10 cellular contexts compared by ENCODE assay signal in genomic region chr11:119416606-119417580, GRCh38. TPM values are rescaled to one million over a fixed set of nuclear protein-coding genes. Genes with fewer than 3 reads are reported as not detected.
DNase-seq lines count a peak whose midpoint lies in the region; ATAC-seq and TF ChIP-seq lines count a peak whose summit lies in the region.
"Had no signal": no experiment of that assay in that cellular context is flagged by ENCODE, and none has a peak within 500 bp of the region (broad histone marks: within the 10 kb centered on the region; RNA-seq: fewer than 3 reads in every experiment).

No MANE protein-coding gene starts in this region.

- peaks cover under 1% of the 10 kb centered on the region for H3K4me1 Mint-ChIP-seq in activated CD8-positive, alpha-beta T cell treated with anti-CD3 and anti-CD28 coated beads, Interleukin-2, amount 10 ng/mL, durations not matched to agents 7 days and 5 days (ENCODE audit: low read depth)
- no peaks in the 10 kb centered on the region for H3K4me1 Mint-ChIP-seq in activated naive CD8-positive, alpha-beta T cell treated with anti-CD3 and anti-CD28 coated beads for 36 hours

- no peaks in the 10 kb centered on the region for H3K9me3 Mint-ChIP-seq in activated CD8-positive, alpha-beta T cell treated with anti-CD3 and anti-CD28 coated beads, Interleukin-2, amount 10 ng/mL, durations not matched to agents 7 days and 5 days (ENCODE audit: insufficient read depth)
- H3K9me3 Mint-ChIP-seq in activated naive CD8-positive, alpha-beta T cell treated with anti-CD3 and anti-CD28 coated beads for 36 hours, result peaks cover 2% of the 10 kb centered on the region
- H3K9me3 Mint-ChIP-seq: activated CD4-positive, alpha-beta T cell treated with anti-CD3 and anti-CD28 coated beads, Interleukin-2, amount 10 ng/mL, durations not matched to agents 7 days and 5 days had no signal

- no peak for ATAC-seq in activated CD8-positive, alpha-beta T cell treated with anti-CD3 and anti-CD28 coated beads, Interleukin-2, amount 10 ng/mL, durations not matched to agents 7 days and 5 days
- ATAC-seq: sciatic nerve had no signal

- POLR2A ChIA-PET in AG04450 (lab: Yijun Ruan, JAX), result interaction anchor here (0.7 to 2.4 kb wide), 5 partner anchors 16 to 100 kb away, joined by 3 to 9 read pairs (median 5); no protein-coding TSS in a partner anchor
- POLR2A ChIA-PET in activated CD8-positive, alpha-beta T cell treated with anti-CD3 and anti-CD28 coated beads, Interleukin-2, amount 10 ng/mL, durations not matched to agents 7 days and 5 days (lab: Charles Lee), result no interaction called here

- H3K9me3 ChIP-seq in AG04450 (ENCODE audit: control insufficient read depth, insufficient read depth, low read length), result peaks cover 3% of the 10 kb centered on the region; the same call in 1 of the 2 replicates

- CTCF ChIA-PET in AG04450 (lab: Charles Lee), result interaction anchor here (1.2 to 3.4 kb wide), 3 partner anchors 36 to 61 kb away, joined by 6 to 16 read pairs (median 10); no protein-coding TSS in a partner anchor
- CTCF ChIA-PET in activated CD8-positive, alpha-beta T cell treated with anti-CD3 and anti-CD28 coated beads, Interleukin-2, amount 10 ng/mL, durations not matched to agents 7 days and 5 days (lab: Charles Lee), result interaction anchor here (0.6 kb wide), 1 partner anchor 586 kb away, joined by 3 read pairs; no protein-coding TSS in a partner anchor

- no peak overlapping the region for H3K4me3 ChIP-seq in AG04450 (ENCODE audit: low read depth, low read length)

- DNase-seq in AG04450 (ENCODE audit: low read depth, low spot score) (no peak), M059J (ENCODE audit: low read depth) (peak; percentile 90), dedifferentiated amniotic fluid mesenchymal stem cell (ENCODE audit: extremely low spot score) (peak; percentile 40), myocyte (ENCODE audit: low read depth) (peak; percentile 84), NCI-H1092 (lab: John Stamatoyannopoulos, UW) (no peak)
- no peak for DNase-seq in activated CD8-positive, alpha-beta T cell treated with anti-CD3 and anti-CD28 coated beads, Interleukin-2, amount 10 ng/mL, durations not matched to agents 7 days and 5 days
- no peak for DNase-seq in activated naive CD8-positive, alpha-beta T cell treated with anti-CD3 and anti-CD28 coated beads for 36 hours
- DNase-seq in stimulated activated CD4-positive, alpha-beta T cell treated with anti-CD3 and anti-CD28 coated beads, Interleukin-4, amount 100 ng/mL, for 4 hours, result no peak
- DNase-seq: activated CD4-positive, alpha-beta T cell treated with anti-CD3 and anti-CD28 coated beads, Interleukin-2, amount 10 ng/mL, durations not matched to agents 7 days and 5 days had no signal

- peaks cover 9% of the 10 kb centered on the region for H3K27me3 Mint-ChIP-seq in activated CD8-positive, alpha-beta T cell treated with anti-CD3 and anti-CD28 coated beads, Interleukin-2, amount 10 ng/mL, durations not matched to agents 7 days and 5 days (ENCODE audit: low read depth)
- peaks cover 24% of the 10 kb centered on the region for H3K27me3 Mint-ChIP-seq in activated naive CD8-positive, alpha-beta T cell treated with anti-CD3 and anti-CD28 coated beads for 36 hours

- TF ChIP-seq CTCF in AG04450 (IDR thresholded peaks at IDR 0.05; ENCODE audit: low read depth, low read length), result no peak

- no peak overlapping the region for H3K4me3 Mint-ChIP-seq in activated CD8-positive, alpha-beta T cell treated with anti-CD3 and anti-CD28 coated beads, Interleukin-2, amount 10 ng/mL, durations not matched to agents 7 days and 5 days
- H3K4me3 Mint-ChIP-seq in activated naive CD8-positive, alpha-beta T cell treated with anti-CD3 and anti-CD28 coated beads for 36 hours, result no peak overlapping the region
- H3K4me3 Mint-ChIP-seq: activated CD4-positive, alpha-beta T cell treated with anti-CD3 and anti-CD28 coated beads, Interleukin-2, amount 10 ng/mL, durations not matched to agents 7 days and 5 days had no signal

- H3K27ac Mint-ChIP-seq in activated CD8-positive, alpha-beta T cell treated with anti-CD3 and anti-CD28 coated beads, Interleukin-2, amount 10 ng/mL, durations not matched to agents 7 days and 5 days, result no peak overlapping the region
- H3K27ac Mint-ChIP-seq in activated naive CD8-positive, alpha-beta T cell treated with anti-CD3 and anti-CD28 coated beads for 36 hours, result no peak overlapping the region
- H3K27ac Mint-ChIP-seq: activated CD4-positive, alpha-beta T cell treated with anti-CD3 and anti-CD28 coated beads, Interleukin-2, amount 10 ng/mL, durations not matched to agents 7 days and 5 days had no signal

- peak overlapping the region; percentile 88 for H3K27ac ChIP-seq in AG04450 (ENCODE audit: low read depth, low read length)

- H3K27me3 ChIP-seq in AG04450 (ENCODE audit: control insufficient read depth, insufficient read depth, low read length), result no peaks in the 10 kb centered on the region

- no peaks in the 10 kb centered on the region for H3K36me3 Mint-ChIP-seq in activated CD8-positive, alpha-beta T cell treated with anti-CD3 and anti-CD28 coated beads, Interleukin-2, amount 10 ng/mL, durations not matched to agents 7 days and 5 days (ENCODE audit: low read depth)
- H3K36me3 Mint-ChIP-seq in activated naive CD8-positive, alpha-beta T cell treated with anti-CD3 and anti-CD28 coated beads for 36 hours, result peaks cover 6% of the 10 kb centered on the region

RNA-seq across cellular contexts. Expression of gene THY1, which starts 6.1 kb away (rescaled TPM):
- 915 and 1,307 TPM in 2 replicates for polyA plus RNA-seq in AG04450 (2011; rRNA removed)
- 1,003 and 1,444 TPM in 2 replicates for polyA minus RNA-seq in AG04450 (2011; rRNA and poly(A)+ RNA removed)
- total RNA-seq in M059J (2014; rRNA removed; shearing (Covaris generic)), result 1,171 and 1,190 TPM in 2 replicates
- 107 and 112 TPM in 2 replicates for total RNA-seq in myocyte
- polyA plus RNA-seq in myocyte (2012), result 282 TPM
- not detected for total RNA-seq in activated CD8-positive, alpha-beta T cell treated with anti-CD3 and anti-CD28 coated beads, Interleukin-2, amount 10 ng/mL, durations not matched to agents 7 days and 5 days
- total RNA-seq in activated naive CD8-positive, alpha-beta T cell treated with anti-CD3 and anti-CD28 coated beads for 36 hours, result under 1 TPM in 1 of 2 experiments, not detected in 1; 0.30 TPM

RNA-seq across cellular contexts. Expression of gene USP2, which starts 35.4 kb away (rescaled TPM):
- 0.32 and 0.46 TPM in 2 replicates for polyA plus RNA-seq in AG04450 (2011; rRNA removed)
- polyA minus RNA-seq in AG04450 (2011; rRNA and poly(A)+ RNA removed), result 0.35 and 1.0 TPM in 2 replicates
- total RNA-seq in M059J (2014; rRNA removed; shearing (Covaris generic)), result 0.67 and 0.81 TPM in 2 replicates
- 10.0 and 18.4 TPM in 2 replicates for total RNA-seq in myocyte
- 19.2 TPM for polyA plus RNA-seq in myocyte (2012)
- total RNA-seq in activated CD8-positive, alpha-beta T cell treated with anti-CD3 and anti-CD28 coated beads, Interleukin-2, amount 10 ng/mL, durations not matched to agents 7 days and 5 days, result under 1 TPM; 0.55 to 0.68 TPM
- 1 to 10 TPM in 1 of 2 experiments, under 1 TPM in 1; 0.82 to 1.4 TPM for total RNA-seq in activated naive CD8-positive, alpha-beta T cell treated with anti-CD3 and anti-CD28 coated beads for 36 hours

Comparison
In these comparisons a context has a peak if more than half of its experiments do, and no peak if none do; other contexts are left out.
1. DNase-seq: peak in M059J (single experiment), dedifferentiated amniotic fluid mesenchymal stem cell (single experiment) and myocyte (single experiment); none in AG04450 (single experiment), activated CD8-positive, alpha-beta T cell treated with anti-CD3 and anti-CD28 coated beads, Interleukin-2, amount 10 ng/mL, durations not matched to agents 7 days and 5 days (single experiment), activated naive CD8-positive, alpha-beta T cell treated with anti-CD3 and anti-CD28 coated beads for 36 hours (single experiment), stimulated activated CD4-positive, alpha-beta T cell treated with anti-CD3 and anti-CD28 coated beads, Interleukin-4, amount 100 ng/mL, for 4 hours (0 of 2) and NCI-H1092 (single experiment).
2. RNA of gene THY1, which starts 6.1 kb away (total RNA-seq): 1,171 to 1,190 TPM in M059J and 107 to 112 TPM in myocyte; 0.30 TPM in activated naive CD8-positive, alpha-beta T cell treated with anti-CD3 and anti-CD28 coated beads for 36 hours and not detected in activated CD8-positive, alpha-beta T cell treated with anti-CD3 and anti-CD28 coated beads, Interleukin-2, amount 10 ng/mL, durations not matched to agents 7 days and 5 days; every median in the first group is over 10 times any median in the second.